1 cellular context compared by ENCODE assay signal in the genomic region with DNA sequence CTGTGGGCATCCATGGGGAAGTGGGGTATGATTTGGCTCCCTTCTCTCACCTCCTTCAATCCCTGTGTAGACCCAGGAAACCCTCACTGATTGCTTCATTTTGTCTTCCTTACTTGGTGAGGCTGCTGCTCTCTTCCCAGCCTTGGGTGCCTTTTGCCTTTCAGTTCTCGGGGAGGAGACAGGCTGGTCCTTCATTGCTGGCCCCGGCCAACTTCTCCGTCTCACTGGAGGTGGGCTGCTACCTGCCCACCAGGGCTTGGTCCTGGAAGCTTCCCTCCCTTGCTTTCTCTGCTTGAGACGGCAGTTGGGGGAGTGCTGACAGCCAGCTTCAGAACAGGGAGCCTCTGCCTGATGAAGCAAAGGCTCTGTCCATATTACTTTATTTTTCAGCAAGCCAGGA.
TF ChIP-seq lines count a peak whose summit lies in the region.

No MANE protein-coding gene starts in this region.

TF ChIP-seq in GM23338, 12 proteins besides CTCF, POLR2A, EP300 and RAD21 (continued from another document):
- TF ChIP-seq, protein P1, sequence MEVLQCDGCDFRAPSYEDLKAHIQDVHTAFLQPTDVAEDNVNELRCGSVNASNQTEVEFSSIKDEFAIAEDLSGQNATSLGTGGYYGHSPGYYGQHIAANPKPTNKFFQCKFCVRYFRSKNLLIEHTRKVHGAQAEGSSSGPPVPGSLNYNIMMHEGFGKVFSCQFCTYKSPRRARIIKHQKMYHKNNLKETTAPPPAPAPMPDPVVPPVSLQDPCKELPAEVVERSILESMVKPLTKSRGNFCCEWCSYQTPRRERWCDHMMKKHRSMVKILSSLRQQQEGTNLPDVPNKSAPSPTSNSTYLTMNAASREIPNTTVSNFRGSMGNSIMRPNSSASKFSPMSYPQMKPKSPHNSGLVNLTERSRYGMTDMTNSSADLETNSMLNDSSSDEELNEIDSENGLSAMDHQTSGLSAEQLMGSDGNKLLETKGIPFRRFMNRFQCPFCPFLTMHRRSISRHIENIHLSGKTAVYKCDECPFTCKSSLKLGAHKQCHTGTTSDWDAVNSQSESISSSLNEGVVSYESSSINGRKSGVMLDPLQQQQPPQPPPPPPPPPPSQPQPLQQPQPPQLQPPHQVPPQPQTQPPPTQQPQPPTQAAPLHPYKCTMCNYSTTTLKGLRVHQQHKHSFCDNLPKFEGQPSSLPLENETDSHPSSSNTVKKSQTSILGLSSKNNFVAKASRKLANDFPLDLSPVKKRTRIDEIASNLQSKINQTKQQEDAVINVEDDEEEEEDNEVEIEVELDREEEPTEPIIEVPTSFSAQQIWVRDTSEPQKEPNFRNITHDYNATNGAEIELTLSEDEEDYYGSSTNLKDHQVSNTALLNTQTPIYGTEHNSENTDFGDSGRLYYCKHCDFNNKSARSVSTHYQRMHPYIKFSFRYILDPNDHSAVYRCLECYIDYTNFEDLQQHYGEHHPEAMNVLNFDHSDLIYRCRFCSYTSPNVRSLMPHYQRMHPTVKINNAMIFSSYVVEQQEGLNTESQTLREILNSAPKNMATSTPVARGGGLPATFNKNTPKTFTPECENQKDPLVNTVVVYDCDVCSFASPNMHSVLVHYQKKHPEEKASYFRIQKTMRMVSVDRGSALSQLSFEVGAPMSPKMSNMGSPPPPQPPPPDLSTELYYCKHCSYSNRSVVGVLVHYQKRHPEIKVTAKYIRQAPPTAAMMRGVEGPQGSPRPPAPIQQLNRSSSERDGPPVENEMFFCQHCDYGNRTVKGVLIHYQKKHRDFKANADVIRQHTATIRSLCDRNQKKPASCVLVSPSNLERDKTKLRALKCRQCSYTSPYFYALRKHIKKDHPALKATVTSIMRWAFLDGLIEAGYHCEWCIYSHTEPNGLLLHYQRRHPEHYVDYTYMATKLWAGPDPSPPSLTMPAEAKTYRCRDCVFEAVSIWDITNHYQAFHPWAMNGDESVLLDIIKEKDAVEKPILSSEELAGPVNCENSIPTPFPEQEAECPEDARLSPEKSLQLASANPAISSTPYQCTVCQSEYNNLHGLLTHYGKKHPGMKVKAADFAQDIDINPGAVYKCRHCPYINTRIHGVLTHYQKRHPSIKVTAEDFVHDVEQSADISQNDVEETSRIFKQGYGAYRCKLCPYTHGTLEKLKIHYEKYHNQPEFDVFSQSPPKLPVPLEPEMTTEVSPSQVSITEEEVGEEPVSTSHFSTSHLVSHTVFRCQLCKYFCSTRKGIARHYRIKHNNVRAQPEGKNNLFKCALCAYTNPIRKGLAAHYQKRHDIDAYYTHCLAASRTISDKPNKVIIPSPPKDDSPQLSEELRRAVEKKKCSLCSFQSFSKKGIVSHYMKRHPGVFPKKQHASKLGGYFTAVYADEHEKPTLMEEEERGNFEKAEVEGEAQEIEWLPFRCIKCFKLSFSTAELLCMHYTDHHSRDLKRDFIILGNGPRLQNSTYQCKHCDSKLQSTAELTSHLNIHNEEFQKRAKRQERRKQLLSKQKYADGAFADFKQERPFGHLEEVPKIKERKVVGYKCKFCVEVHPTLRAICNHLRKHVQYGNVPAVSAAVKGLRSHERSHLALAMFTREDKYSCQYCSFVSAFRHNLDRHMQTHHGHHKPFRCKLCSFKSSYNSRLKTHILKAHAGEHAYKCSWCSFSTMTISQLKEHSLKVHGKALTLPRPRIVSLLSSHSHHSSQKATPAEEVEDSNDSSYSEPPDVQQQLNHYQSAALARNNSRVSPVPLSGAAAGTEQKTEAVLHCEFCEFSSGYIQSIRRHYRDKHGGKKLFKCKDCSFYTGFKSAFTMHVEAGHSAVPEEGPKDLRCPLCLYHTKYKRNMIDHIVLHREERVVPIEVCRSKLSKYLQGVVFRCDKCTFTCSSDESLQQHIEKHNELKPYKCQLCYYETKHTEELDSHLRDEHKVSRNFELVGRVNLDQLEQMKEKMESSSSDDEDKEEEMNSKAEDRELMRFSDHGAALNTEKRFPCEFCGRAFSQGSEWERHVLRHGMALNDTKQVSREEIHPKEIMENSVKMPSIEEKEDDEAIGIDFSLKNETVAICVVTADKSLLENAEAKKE (CRISPR knock-in tag; IDR thresholded peaks at IDR 0.05), result no peak
- no peak for TF ChIP-seq CREB1 (CRISPR knock-in tag; IDR thresholded peaks at IDR 0.05; ENCODE audit: low read depth)
